ENCODE assay signal across 8 cellular contexts in genomic region chr17:40646791-40647548, GRCh38. TPM values are rescaled to one million over a fixed set of nuclear protein-coding genes. Genes with fewer than 3 reads are reported as not detected.
DNase-seq lines count a peak whose midpoint lies in the region; ATAC-seq and TF ChIP-seq lines count a peak whose summit lies in the region.

No MANE protein-coding gene starts in this region.

- WGBS in mesodermal cell (ENCODE audit: insufficient coverage in 2 of 2), 2 experiments = 6% methylated on average over 8 to 9 of the region's 16 CpGs

- no peaks in the 10 kb centered on the region for H3K27me3 Mint-ChIP-seq in dendritic cell treated with granulocyte-macrophage colony-stimulating factor and Interleukin-4, amounts not matched to agents 40 ng/mL and 50 ng/mL, for 4 days
- no peaks in the 10 kb centered on the region for H3K27me3 Mint-ChIP-seq in type B pancreatic cell

- H3K36me3 ChIP-seq in RWPE2 (ENCODE audit: low read depth) = peaks cover 46% of the 10 kb centered on the region
- H3K36me3 ChIP-seq in mesodermal cell (ENCODE audit: control insufficient read depth, insufficient read depth, low read length) = peaks cover 27% of the 10 kb centered on the region

- H3K9me3 Mint-ChIP-seq in dendritic cell treated with granulocyte-macrophage colony-stimulating factor and Interleukin-4, amounts not matched to agents 40 ng/mL and 50 ng/mL, for 4 days = no peaks in the 10 kb centered on the region
- no peaks in the 10 kb centered on the region for H3K9me3 Mint-ChIP-seq in type B pancreatic cell

- DNase-seq in SKM-1 treated with dmso at 0.1 percent for 144 hours (lab: John Stamatoyannopoulos, UW; ENCODE audit: unreplicated experiment) (peak; percentile 20), SKM-1 (lab: John Stamatoyannopoulos, UW; ENCODE audit: unreplicated experiment) (no peak), RWPE2 (ENCODE audit: low spot score) (no peak), type B pancreatic cell (ENCODE audit: extremely low spot score, unreplicated experiment) (no peak), NCI-H1417 (lab: John Stamatoyannopoulos, UW) (no peak)

- peaks cover 8% of the 10 kb centered on the region for H3K4me1 Mint-ChIP-seq in dendritic cell treated with granulocyte-macrophage colony-stimulating factor and Interleukin-4, amounts not matched to agents 40 ng/mL and 50 ng/mL, for 4 days (ENCODE audit: low read depth)
- H3K4me1 Mint-ChIP-seq in type B pancreatic cell (ENCODE audit: unreplicated experiment) = peaks cover 27% of the 10 kb centered on the region

- peak overlapping the region; percentile 98 for H3K27ac Mint-ChIP-seq in dendritic cell treated with granulocyte-macrophage colony-stimulating factor and Interleukin-4, amounts not matched to agents 40 ng/mL and 50 ng/mL, for 4 days
- H3K27ac Mint-ChIP-seq in type B pancreatic cell = peak overlapping the region; percentile 98

- no peak for TF ChIP-seq CTCF in RWPE2 (IDR thresholded peaks at IDR 0.05; ENCODE audit: poor library complexity, severe bottlenecking)
- TF ChIP-seq CTCF in type B pancreatic cell (conservative IDR thresholded peaks at IDR 0.05) = no peak

- H3K27ac ChIP-seq in RWPE2 (ENCODE audit: poor library complexity, severe bottlenecking) = peak overlapping the region; percentile 62
- H3K27ac ChIP-seq in mesodermal cell (ENCODE audit: low read depth, low read length, severe bottlenecking) = peak overlapping the region; percentile 99

- H3K4me1 ChIP-seq in RWPE2 (ENCODE audit: insufficient read depth, poor library complexity, severe bottlenecking) = peaks cover 15% of the 10 kb centered on the region
- H3K4me1 ChIP-seq in mesodermal cell (ENCODE audit: control insufficient read depth, insufficient read depth, low read length, poor library complexity, severe bottlenecking) = peaks cover 5% of the 10 kb centered on the region

- intact Hi-C loops in dendritic cell treated with granulocyte-macrophage colony-stimulating factor and Interleukin-4, amounts not matched to agents 40 ng/mL and 50 ng/mL, for 4 days (cut with micrococcal nuclease) = no loop called here

- peak; percentile 18 for ATAC-seq in HG02623 (IDR thresholded peaks at IDR 0.05; ENCODE audit: unreplicated experiment)
- peak; percentile 24; the same call in 2 of the 3 replicates for ATAC-seq in RWPE2 (ENCODE audit: low read depth)

- H3K4me3 ChIP-seq in RWPE2 (ENCODE audit: severe bottlenecking) (peak overlapping the region; percentile 94), mesodermal cell (ENCODE audit: extremely low read depth, insufficient read depth, low read length, poor library complexity, severe bottlenecking) (peak overlapping the region; percentile 94)

- peak overlapping the region; percentile 99 for H3K4me3 Mint-ChIP-seq in dendritic cell treated with granulocyte-macrophage colony-stimulating factor and Interleukin-4, amounts not matched to agents 40 ng/mL and 50 ng/mL, for 4 days
- peak overlapping the region; percentile 96 for H3K4me3 Mint-ChIP-seq in type B pancreatic cell

- H3K9me3 ChIP-seq in RWPE2 (ENCODE audit: severe bottlenecking) = no peaks in the 10 kb centered on the region
- no peaks in the 10 kb centered on the region for H3K9me3 ChIP-seq in mesodermal cell (ENCODE audit: control insufficient read depth, low read length)

- H3K27me3 ChIP-seq in RWPE2 (ENCODE audit: insufficient read depth, poor library complexity, severe bottlenecking) = no peaks in the 10 kb centered on the region

- peaks cover 52% of the 10 kb centered on the region for H3K36me3 Mint-ChIP-seq in dendritic cell treated with granulocyte-macrophage colony-stimulating factor and Interleukin-4, amounts not matched to agents 40 ng/mL and 50 ng/mL, for 4 days (ENCODE audit: low read depth)
- H3K36me3 Mint-ChIP-seq in type B pancreatic cell = peaks cover 31% of the 10 kb centered on the region

RNA-seq across cellular contexts. Expression of gene SMARCE1, which starts 0.6 kb away (rescaled TPM):
- 214 TPM for polyA plus RNA-seq in mesodermal cell (2013, experiment 1 of 2)
- 215 TPM for polyA plus RNA-seq in mesodermal cell (2013, experiment 2 of 2)
- 134 and 171 TPM in 2 replicates for total RNA-seq in type B pancreatic cell (ENCODE audit: low replicate concordance)

RNA-seq across cellular contexts. Expression of gene KRT222, which starts 18.0 kb away (rescaled TPM):
- polyA plus RNA-seq in mesodermal cell (2013, experiment 1 of 2) = 0.11 TPM
- polyA plus RNA-seq in mesodermal cell (2013, experiment 2 of 2) = not detected
- 0.34 and 0.74 TPM in 2 replicates for total RNA-seq in type B pancreatic cell (ENCODE audit: low replicate concordance)

RNA-seq across cellular contexts. Expression of gene KRT24, which starts 56.6 kb away (rescaled TPM):
- polyA plus RNA-seq in mesodermal cell (2013, experiment 1 of 2) = not detected
- not detected for polyA plus RNA-seq in mesodermal cell (2013, experiment 2 of 2)
- 0.43 TPM in 1 of 2 replicates, not detected in the other for total RNA-seq in type B pancreatic cell (ENCODE audit: low replicate concordance)
